Comparison of ENCODE assay signal across 8 cellular contexts in the genomic region with DNA sequence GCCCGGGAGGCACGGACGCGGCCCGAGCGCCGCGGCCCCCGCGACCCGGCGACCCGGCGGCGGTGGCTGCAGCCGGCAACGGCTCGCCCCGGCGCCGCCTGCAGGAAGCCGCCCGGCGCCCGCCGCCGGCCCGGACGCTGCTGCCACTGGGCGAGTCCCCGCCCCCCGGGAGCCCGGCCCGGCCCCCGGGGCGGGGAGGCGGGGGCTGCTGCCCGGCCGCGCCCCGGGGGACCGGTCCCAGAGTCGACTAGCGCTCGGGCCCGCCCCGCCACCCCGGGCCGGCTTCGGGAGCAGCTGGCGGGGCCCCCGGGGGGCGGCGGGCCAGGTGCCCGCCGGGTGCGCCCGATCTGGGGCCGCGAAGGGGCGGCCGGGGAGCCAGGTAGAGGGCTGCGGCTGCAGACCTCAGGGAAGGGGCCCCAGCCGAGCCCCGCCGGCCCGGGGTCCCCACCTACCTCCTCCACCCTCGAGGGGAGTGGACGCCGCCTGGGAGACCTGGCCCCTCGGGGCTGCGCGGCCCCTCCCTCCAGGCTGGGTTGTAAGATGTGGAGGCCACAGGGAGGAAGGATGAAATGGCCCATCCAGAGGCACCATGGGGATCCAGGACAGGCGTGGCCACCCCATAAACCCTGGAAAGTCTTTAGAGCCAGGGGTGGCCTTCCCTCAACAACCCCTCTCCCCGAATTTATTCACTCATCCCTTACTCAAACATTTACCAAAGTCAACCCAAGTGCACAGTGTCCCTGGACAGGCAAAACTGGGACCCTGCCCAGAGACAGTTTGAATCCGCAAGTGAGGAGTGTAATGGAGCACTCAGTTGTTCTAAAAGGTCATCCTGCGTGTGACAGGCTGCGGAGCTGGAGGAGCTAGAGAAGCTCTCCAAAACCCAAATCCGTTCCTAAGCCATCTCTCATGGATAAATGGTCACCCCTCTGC. TPM values are rescaled to one million over a fixed set of nuclear protein-coding genes. Genes with fewer than 3 reads are reported as not detected.
DNase-seq lines count a peak whose midpoint lies in the region; ATAC-seq, FAIRE-seq and TF ChIP-seq lines count a peak whose summit lies in the region.

A gene with protein sequence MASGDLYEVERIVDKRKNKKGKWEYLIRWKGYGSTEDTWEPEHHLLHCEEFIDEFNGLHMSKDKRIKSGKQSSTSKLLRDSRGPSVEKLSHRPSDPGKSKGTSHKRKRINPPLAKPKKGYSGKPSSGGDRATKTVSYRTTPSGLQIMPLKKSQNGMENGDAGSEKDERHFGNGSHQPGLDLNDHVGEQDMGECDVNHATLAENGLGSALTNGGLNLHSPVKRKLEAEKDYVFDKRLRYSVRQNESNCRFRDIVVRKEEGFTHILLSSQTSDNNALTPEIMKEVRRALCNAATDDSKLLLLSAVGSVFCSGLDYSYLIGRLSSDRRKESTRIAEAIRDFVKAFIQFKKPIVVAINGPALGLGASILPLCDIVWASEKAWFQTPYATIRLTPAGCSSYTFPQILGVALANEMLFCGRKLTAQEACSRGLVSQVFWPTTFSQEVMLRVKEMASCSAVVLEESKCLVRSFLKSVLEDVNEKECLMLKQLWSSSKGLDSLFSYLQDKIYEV (minus strand): TSS at position 148 of the 933 bp plus-strand sequence. CDS start 425 bp downstream, outside the sequence.

- no peaks in the 10 kb centered on the region for H3K4me1 ChIP-seq in duodenal mucosa (ENCODE audit: control insufficient read depth in 1 of 2, insufficient read depth in 2 of 2, low read length in 2 of 2)

- peaks cover 0 to 4% of the 10 kb centered on the region in 2 donors for H3K9me3 Mint-ChIP-seq in stimulated activated naive B cell treated with anti-CD40 and anti-IgM and Interleukin-4, amounts not matched to agents 10 μg/mL and 1 μg/mL and 100 μg/mL, for 72 hours

- peaks cover 0 to 2% of the 10 kb centered on the region in 2 donors for H3K36me3 Mint-ChIP-seq in stimulated activated naive B cell treated with anti-CD40 and anti-IgM and Interleukin-4, amounts not matched to agents 10 μg/mL and 1 μg/mL and 100 μg/mL, for 72 hours

- no peak for DNase-seq in AG04450 (ENCODE audit: low read depth, low spot score)
- DNase-seq in GM19239 (ENCODE audit: insufficient read length, low spot score) = peak; percentile 70
- peak; percentile 59 for DNase-seq in activated CD4-positive, CD25-positive, alpha-beta regulatory T cell treated with anti-CD3 and anti-CD28 coated beads, Interleukin-2, amount 50 U/mL, for 72 hours
- peak; percentile 5 to 57 for DNase-seq in lung microvascular endothelial cell (ENCODE audit: low read depth in 2 of 2)
- no peak for DNase-seq in stimulated activated naive B cell treated with anti-CD40 and anti-IgM and Interleukin-4, amounts not matched to agents 10 μg/mL and 1 μg/mL and 100 μg/mL, for 72 hours

- H3K27ac Mint-ChIP-seq in stimulated activated naive B cell treated with anti-CD40 and anti-IgM and Interleukin-4, amounts not matched to agents 10 μg/mL and 1 μg/mL and 100 μg/mL, for 72 hours = peak within 1 kb of the TSS; percentile 89

- CTCF ChIA-PET in AG04450 (lab: Charles Lee) = no interaction called here

- peaks cover 32 to 39% of the 10 kb centered on the region in 2 donors for H3K27me3 Mint-ChIP-seq in stimulated activated naive B cell treated with anti-CD40 and anti-IgM and Interleukin-4, amounts not matched to agents 10 μg/mL and 1 μg/mL and 100 μg/mL, for 72 hours

- H3K9ac ChIP-seq in duodenal mucosa (ENCODE audit: low read depth in 1 of 2, low read length in 2 of 2) = peak within 1 kb of the TSS in 1 of 2 donors; percentile 54

- peak; percentile 68 for ATAC-seq in HG03457 (IDR thresholded peaks at IDR 0.05; ENCODE audit: unreplicated experiment)
- peak; percentile 73 to 76 for ATAC-seq in stimulated activated naive B cell treated with anti-CD40 and anti-IgM and Interleukin-4, amounts not matched to agents 10 μg/mL and 1 μg/mL and 100 μg/mL, for 72 hours (replicated peaks)
- ATAC-seq in GM21447 (IDR thresholded peaks at IDR 0.05; ENCODE audit: unreplicated experiment) = no peak

- H3K27ac ChIP-seq in AG04450 (ENCODE audit: low read depth, low read length) (peak within 1 kb of the TSS; percentile 11), duodenal mucosa (ENCODE audit: low read depth, low read length) (no peak within 1 kb of the TSS)

- H3K36me3 ChIP-seq in duodenal mucosa (ENCODE audit: control insufficient read depth in 1 of 2, insufficient read depth in 2 of 2, low read length in 2 of 2) = no peaks in the 10 kb centered on the region

- no peak for FAIRE-seq in GM19239 (lab: Jason Lieb, UNC)

- H3K9me3 ChIP-seq in AG04450 (ENCODE audit: control insufficient read depth, insufficient read depth, low read length) (no peaks in the 10 kb centered on the region), duodenal mucosa (ENCODE audit: control insufficient read depth in 1 of 2, low read length in 2 of 2) (no peaks in the 10 kb centered on the region)

- H3K4me3 Mint-ChIP-seq in stimulated activated naive B cell treated with anti-CD40 and anti-IgM and Interleukin-4, amounts not matched to agents 10 μg/mL and 1 μg/mL and 100 μg/mL, for 72 hours = peak within 1 kb of the TSS; percentile 94 to 95

- H3K4me1 Mint-ChIP-seq in stimulated activated naive B cell treated with anti-CD40 and anti-IgM and Interleukin-4, amounts not matched to agents 10 μg/mL and 1 μg/mL and 100 μg/mL, for 72 hours = peaks cover 0 to 2% of the 10 kb centered on the region in 2 donors

- POLR2A ChIA-PET in AG04450 (lab: Yijun Ruan, JAX) = no interaction called here

- H3K4me3 ChIP-seq in AG04450 (ENCODE audit: low read depth, low read length) = peak within 1 kb of the TSS; percentile 81
- H3K4me3 ChIP-seq in duodenal mucosa (ENCODE audit: low read depth in 1 of 2, low read length in 2 of 2) = peak within 1 kb of the TSS; percentile 54 to 78

- no peak for TF ChIP-seq CTCF in AG04450 (IDR thresholded peaks at IDR 0.05; ENCODE audit: low read depth, low read length)

- no peaks in the 10 kb centered on the region for H3K27me3 ChIP-seq in AG04450 (ENCODE audit: control insufficient read depth, insufficient read depth, low read length)
- no peaks in the 10 kb centered on the region for H3K27me3 ChIP-seq in duodenal mucosa (ENCODE audit: control insufficient read depth in 1 of 2, insufficient read depth in 2 of 2, low read length in 2 of 2)

RNA-seq across cellular contexts. Expression of the gene that starts here (rescaled TPM):
- polyA plus RNA-seq in AG04450 (2011; rRNA removed) = 2.3 and 2.9 TPM in 2 replicates
- 7.3 and 11.6 TPM in 2 replicates for polyA minus RNA-seq in AG04450 (2011; rRNA and poly(A)+ RNA removed)
- total RNA-seq in lung microvascular endothelial cell = 20.3 and 29.0 TPM in 2 replicates

Comparison
In these comparisons a context has a peak if more than half of its experiments do, and no peak if none do; other contexts are left out.
1. DNase-seq: peak in GM19239 (single experiment), activated CD4-positive, CD25-positive, alpha-beta regulatory T cell treated with anti-CD3 and anti-CD28 coated beads, Interleukin-2, amount 50 U/mL, for 72 hours (single experiment) and lung microvascular endothelial cell (2 of 2); none in AG04450 (single experiment) and stimulated activated naive B cell treated with anti-CD40 and anti-IgM and Interleukin-4, amounts not matched to agents 10 μg/mL and 1 μg/mL and 100 μg/mL, for 72 hours (single experiment).